Comparison of ENCODE assay signal across 9 cellular contexts in genomic region chr10:7687228-7687907, GRCh38. TPM values are rescaled to one million over a fixed set of nuclear protein-coding genes. Genes with fewer than 3 reads are reported as not detected.
DNase-seq lines count a peak whose midpoint lies in the region; ATAC-seq and TF ChIP-seq lines count a peak whose summit lies in the region.
"Had no signal": no experiment of that assay in that cellular context is flagged by ENCODE, and none has a peak within 500 bp of the region (broad histone marks: within the 10 kb centered on the region; RNA-seq: fewer than 3 reads in every experiment).

No MANE protein-coding gene starts in this region.

- H3K4me3 Mint-ChIP-seq in CD4-positive, alpha-beta T cell = no peak overlapping the region
- no peak overlapping the region for H3K4me3 Mint-ChIP-seq in activated CD4-positive, alpha-beta T cell treated with anti-CD3 and anti-CD28 coated beads for 36 hours

- peak; percentile 99 for ATAC-seq in CD4-positive, alpha-beta T cell (ENCODE audit: poor library complexity)
- ATAC-seq in GM19372 (IDR thresholded peaks at IDR 0.05; ENCODE audit: low read depth, unreplicated experiment) (peak; percentile 94), HG03442 (IDR thresholded peaks at IDR 0.05; ENCODE audit: unreplicated experiment) (peak; percentile 95)
- peak; percentile 92 for ATAC-seq in activated CD4-positive, alpha-beta T cell treated with anti-CD3 and anti-CD28 coated beads for 36 hours

- peak; percentile 89 for TF ChIP-seq CTCF in CD4-positive, alpha-beta T cell (IDR thresholded peaks at IDR 0.05)

- intact Hi-C loops in CD4-positive, alpha-beta T cell (cut with DNase I, micrococcal nuclease) = loop anchor here (1.0 to 10.0 kb wide), 9 partner anchors 162 to 1615 kb away; partner anchors contain the start of gene SFMBT2 (in 1 of the 2)
- intact Hi-C loops in activated CD4-positive, alpha-beta T cell treated with anti-CD3 and anti-CD28 coated beads for 36 hours (cut with DNase I, micrococcal nuclease) = loop anchor here (1.0 to 10.0 kb wide), 5 partner anchors 162 to 1617 kb away; no protein-coding TSS in a partner anchor

- no peak overlapping the region for H3K27ac ChIP-seq in CD4-positive, alpha-beta T cell (ENCODE audit: low read depth, low read length)

- H3K36me3 Mint-ChIP-seq in CD4-positive, alpha-beta T cell (ENCODE audit: low read depth) = no peaks in the 10 kb centered on the region
- H3K36me3 Mint-ChIP-seq in activated CD4-positive, alpha-beta T cell treated with anti-CD3 and anti-CD28 coated beads for 36 hours (ENCODE audit: low read depth) = peaks cover 2% of the 10 kb centered on the region

- H3K27me3 ChIP-seq in CD4-positive, alpha-beta T cell (ENCODE audit: control insufficient read depth, insufficient read depth, low read length) = no peaks in the 10 kb centered on the region

- CTCF ChIA-PET in CD4-positive, alpha-beta T cell (lab: Charles Lee) = interaction anchor here (0.7 to 4.9 kb wide), 15 partner anchors 10 to 1272 kb away, joined by 3 to 34 read pairs (median 3); no protein-coding TSS in a partner anchor
- CTCF ChIA-PET in activated CD4-positive, alpha-beta T cell treated with anti-CD3 and anti-CD28 coated beads for 36 hours (lab: Charles Lee) = interaction anchor here (0.6 to 6.2 kb wide), 21 partner anchors 9 to 561 kb away, joined by 3 to 97 read pairs (median 4); no protein-coding TSS in a partner anchor

- peaks cover 5% of the 10 kb centered on the region for H3K4me1 Mint-ChIP-seq in CD4-positive, alpha-beta T cell (ENCODE audit: low read depth)
- peaks cover 7% of the 10 kb centered on the region for H3K4me1 Mint-ChIP-seq in activated CD4-positive, alpha-beta T cell treated with anti-CD3 and anti-CD28 coated beads for 36 hours

- DNase-seq in CD4-positive, alpha-beta T cell = peak; percentile 57 to 75 (median 63)
- DNase-seq in NCI-H510A treated with DMSO at 0.1 percent for 48 hours (lab: John Stamatoyannopoulos, UW) (peak; percentile 28), cerebellum (ENCODE audit: low spot score) (peak; percentile 73), left kidney (ENCODE audit: low read depth, low spot score) (peak; percentile 96)
- DNase-seq in activated CD4-positive, alpha-beta T cell treated with anti-CD3 and anti-CD28 coated beads for 36 hours = peak; percentile 89
- DNase-seq in stimulated activated CD4-positive, alpha-beta T cell treated with anti-CD3 and anti-CD28 coated beads, Interleukin-4, amount 100 ng/mL, for 48 hours (ENCODE audit: low read depth in 2 of 2) = peak; percentile 59 to 67

- H3K9me3 Mint-ChIP-seq in CD4-positive, alpha-beta T cell = peaks cover 2% of the 10 kb centered on the region
- peaks cover 9% of the 10 kb centered on the region for H3K9me3 Mint-ChIP-seq in activated CD4-positive, alpha-beta T cell treated with anti-CD3 and anti-CD28 coated beads for 36 hours (ENCODE audit: low read depth)

- H3K27me3 Mint-ChIP-seq in CD4-positive, alpha-beta T cell = peaks cover 7% of the 10 kb centered on the region
- H3K27me3 Mint-ChIP-seq in activated CD4-positive, alpha-beta T cell treated with anti-CD3 and anti-CD28 coated beads for 36 hours = peaks cover 7% of the 10 kb centered on the region

- no peak overlapping the region for H3K27ac Mint-ChIP-seq in CD4-positive, alpha-beta T cell
- H3K27ac Mint-ChIP-seq in activated CD4-positive, alpha-beta T cell treated with anti-CD3 and anti-CD28 coated beads for 36 hours = no peak overlapping the region

- peaks cover 12% of the 10 kb centered on the region for H3K9me3 ChIP-seq in CD4-positive, alpha-beta T cell (ENCODE audit: control insufficient read depth, low read length)

- POLR2A ChIA-PET in CD4-positive, alpha-beta T cell (lab: Charles Lee) = interaction anchor here (0.6 to 1.0 kb wide), 4 partner anchors 113 to 277 kb away, joined by 3 to 8 read pairs (median 3); partner anchors contain the start of gene SFMBT2
- POLR2A ChIA-PET in activated CD4-positive, alpha-beta T cell treated with anti-CD3 and anti-CD28 coated beads for 36 hours (lab: Charles Lee) = interaction anchor here (0.7 kb wide), 1 partner anchor 645 kb away, joined by 5 read pairs; no protein-coding TSS in a partner anchor

RNA-seq across cellular contexts. Expression of gene ITIH2, which starts 15.7 kb away (rescaled TPM):
- not detected for total RNA-seq in CD4-positive, alpha-beta T cell
- not detected for total RNA-seq in activated CD4-positive, alpha-beta T cell treated with anti-CD3 and anti-CD28 coated beads for 36 hours
- 14.0 TPM for total RNA-seq in cerebellum
- total RNA-seq: activated CD8-positive, alpha-beta memory T cell treated with anti-CD3 and anti-CD28 coated beads for 36 hours had no signal

RNA-seq across cellular contexts. Expression of gene ITIH5, which starts 20.6 kb away (rescaled TPM):
- total RNA-seq in CD4-positive, alpha-beta T cell = not detected
- not detected for total RNA-seq in activated CD4-positive, alpha-beta T cell treated with anti-CD3 and anti-CD28 coated beads for 36 hours
- total RNA-seq in cerebellum = 19.4 TPM
- total RNA-seq: activated CD8-positive, alpha-beta memory T cell treated with anti-CD3 and anti-CD28 coated beads for 36 hours had no signal

Comparison
In these comparisons a context has a peak if more than half of its experiments do, and no peak if none do; other contexts are left out.
1. DNase-seq: peak in every context shown above with its lines; median percentile 96 in left kidney; 89 in activated CD4-positive, alpha-beta T cell treated with anti-CD3 and anti-CD28 coated beads for 36 hours; 73 in cerebellum; 63 in CD4-positive, alpha-beta T cell; 63 in stimulated activated CD4-positive, alpha-beta T cell treated with anti-CD3 and anti-CD28 coated beads, Interleukin-4, amount 100 ng/mL, for 48 hours; 28 in NCI-H510A treated with DMSO at 0.1 percent for 48 hours.
2. RNA of gene ITIH2, which starts 15.7 kb away (total RNA-seq): 14.0 TPM in cerebellum (single experiment); not detected in CD4-positive, alpha-beta T cell and not detected in activated CD4-positive, alpha-beta T cell treated with anti-CD3 and anti-CD28 coated beads for 36 hours; every median in the first group is over 10 times any median in the second.
3. RNA of gene ITIH5, which starts 20.6 kb away (total RNA-seq): 19.4 TPM in cerebellum (single experiment); not detected in CD4-positive, alpha-beta T cell and not detected in activated CD4-positive, alpha-beta T cell treated with anti-CD3 and anti-CD28 coated beads for 36 hours; every median in the first group is over 10 times any median in the second.
4. Peak in every context shown above with its lines, with median percentiles within 50 percentile points of each other: ATAC-seq.